ENCODE assay signal across 11 cellular contexts in the genomic region with DNA sequence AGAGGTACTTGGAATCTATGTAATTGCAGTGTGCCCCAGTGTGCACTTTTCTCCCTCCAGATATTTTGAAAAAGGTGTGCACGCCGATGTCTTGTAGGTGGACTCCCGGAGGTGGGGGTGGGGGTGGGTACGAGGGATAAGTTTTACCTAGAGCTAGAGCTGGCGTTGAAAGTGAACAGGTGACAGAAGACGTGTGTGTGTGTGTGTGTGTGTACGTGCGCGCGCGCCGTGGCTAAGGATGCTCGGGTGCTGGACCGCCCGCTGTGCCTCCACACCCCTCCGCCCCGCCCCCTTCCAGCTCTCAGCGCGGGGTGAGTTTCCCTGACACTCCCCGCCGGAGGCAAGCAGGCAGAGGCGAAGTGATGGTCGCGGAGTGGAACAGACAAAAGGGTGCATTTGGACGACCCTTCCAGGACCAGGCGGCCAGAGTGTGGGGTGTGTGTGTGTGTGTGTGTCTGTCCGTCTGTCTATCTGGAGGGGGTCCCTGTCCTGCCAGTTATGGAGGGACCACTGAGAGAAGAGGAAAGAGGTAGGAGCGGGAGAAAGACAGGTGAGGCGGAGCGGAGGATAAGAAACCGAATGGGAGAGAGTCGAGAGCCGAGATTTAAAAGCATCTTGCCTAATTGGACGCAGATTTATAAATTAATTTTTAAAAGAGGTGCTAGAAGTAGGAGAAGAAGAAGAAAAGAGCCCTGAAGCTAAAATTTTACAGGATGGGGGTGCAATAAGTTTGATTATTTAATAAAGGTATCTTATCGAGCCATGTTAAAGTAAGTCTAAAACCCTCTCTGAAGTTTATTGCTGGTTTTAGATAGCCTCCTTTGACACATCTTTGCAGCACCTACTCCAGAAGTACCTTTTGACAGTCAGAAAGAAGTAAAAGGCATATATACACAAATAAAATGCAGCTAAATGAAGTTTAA.
DNase-seq lines count a peak whose midpoint lies in the region; ATAC-seq and TF ChIP-seq lines count a peak whose summit lies in the region.
"Had no signal": no experiment of that assay in that cellular context is flagged by ENCODE, and none has a peak within 500 bp of the region (broad histone marks: within the 10 kb centered on the region; RNA-seq: fewer than 3 reads in every experiment).

No MANE protein-coding gene starts in this region.

- peak overlapping the region; percentile 48; the same call in 1 of the 2 replicates for H3K9ac ChIP-seq in BLaER1

- intact Hi-C loops in left cardiac atrium (cut with DNase I): no loop called here

- H3K36me3 ChIP-seq in BLaER1 (no peaks in the 10 kb centered on the region), osteoblast (ENCODE audit: insufficient read depth, low read length) (no peaks in the 10 kb centered on the region)

- no peaks in the 10 kb centered on the region for H3K9me3 ChIP-seq in BLaER1
- H3K9me3 ChIP-seq in osteoblast (ENCODE audit: low read depth, low read length): no peaks in the 10 kb centered on the region

- H3K27me3 ChIP-seq in BLaER1 (peaks cover 24% of the 10 kb centered on the region), osteoblast (ENCODE audit: insufficient read depth, low read length) (peaks cover 4% of the 10 kb centered on the region)

- H4K20me1 ChIP-seq in BLaER1: no peaks in the 10 kb centered on the region
- H4K20me1 ChIP-seq in osteoblast (ENCODE audit: insufficient read depth, low read length): no peaks in the 10 kb centered on the region

- no peak overlapping the region for H2AFZ ChIP-seq in osteoblast (ENCODE audit: low read length)

- H3K4me3 ChIP-seq in BLaER1 (peak overlapping the region; percentile 72), osteoblast (ENCODE audit: insufficient read depth, low read length) (no peak overlapping the region)

- DNase-seq in NCI-H69 (lab: John Stamatoyannopoulos, UW) (peak; percentile 86), left cardiac atrium (peak; percentile 26), osteoblast (ENCODE audit: insufficient read length, low spot score, missing footprints) (peak; percentile 67), midbrain (lab: John Stamatoyannopoulos, UW) (no peak), activated gamma-delta T cell treated with Interleukin-2 at 50 U/mL for 16 hours (no peak), cerebellum (ENCODE audit: low spot score) (no peak)
- DNase-seq: activated CD4-positive, alpha-beta memory T cell treated with anti-CD3 and anti-CD28 coated beads for 36 hours; DND-41; effector CD4-positive, alpha-beta T cell had no signal

- no peak for TF ChIP-seq CTCF in osteoblast (IDR thresholded peaks at IDR 0.05; ENCODE audit: extremely low read depth, low read depth, low read length)

- no peaks in the 10 kb centered on the region for H3K79me2 ChIP-seq in osteoblast (ENCODE audit: insufficient read depth, low read length)

- no peak overlapping the region for H3K27ac ChIP-seq in BLaER1
- H3K27ac ChIP-seq in osteoblast (ENCODE audit: low read depth, low read length): no peak overlapping the region

- ATAC-seq in left cardiac atrium (peak in 1 of 2 donors; percentile 55), HG03442 (IDR thresholded peaks at IDR 0.05; ENCODE audit: unreplicated experiment) (no peak)

- H3K4me2 ChIP-seq in BLaER1 (peak overlapping the region; percentile 100), osteoblast (ENCODE audit: insufficient read depth, low read length) (no peak overlapping the region)

- H3K4me1 ChIP-seq in BLaER1 (peaks cover 7% of the 10 kb centered on the region; the same call in 1 of the 2 replicates), osteoblast (ENCODE audit: insufficient read depth, low read length) (no peaks in the 10 kb centered on the region)

Comparison
In these comparisons a context has a peak if more than half of its experiments do, and no peak if none do; other contexts are left out.
1. DNase-seq: peak in NCI-H69 (single experiment), left cardiac atrium (single experiment) and osteoblast (single experiment); none in midbrain (single experiment), activated gamma-delta T cell treated with Interleukin-2 at 50 U/mL for 16 hours (single experiment) and cerebellum (single experiment).